8 cellular contexts compared by ENCODE assay signal in the genomic region with DNA sequence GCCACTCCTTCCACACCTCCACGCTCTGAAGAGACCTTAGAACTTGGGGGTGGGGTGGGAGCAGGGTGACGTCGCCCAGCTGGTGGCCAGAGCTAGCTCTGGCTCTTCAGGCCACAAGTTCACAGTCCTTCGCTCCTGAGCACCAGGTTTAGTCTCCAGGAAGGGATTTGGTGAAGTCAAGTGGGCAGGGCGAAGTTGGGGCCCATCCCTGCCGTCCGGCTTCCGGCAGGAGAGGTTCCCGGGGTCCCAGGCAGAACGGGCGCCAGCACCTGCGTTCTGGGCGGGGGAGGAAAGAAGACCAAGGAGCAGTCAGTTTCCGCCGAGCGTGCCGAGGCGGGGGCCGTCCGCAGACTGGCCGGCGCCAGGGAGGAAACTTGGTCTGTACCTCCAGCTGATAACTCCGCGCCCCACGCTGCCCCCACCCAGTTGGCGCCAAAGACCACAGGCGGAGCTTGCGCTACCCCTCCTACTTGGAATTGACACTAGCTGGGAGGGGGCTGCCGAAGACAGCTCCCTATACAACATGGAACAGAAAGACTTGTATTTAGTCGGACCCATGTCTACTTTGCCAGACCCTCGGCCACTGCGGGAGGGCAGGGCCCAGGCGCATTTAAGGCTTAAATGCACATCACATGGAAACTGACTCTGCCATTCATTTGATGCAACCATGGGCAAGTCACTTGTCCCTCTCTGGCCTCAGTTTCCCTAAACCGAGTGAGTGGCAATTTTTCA. TPM values are rescaled to one million over a fixed set of nuclear protein-coding genes. Genes with fewer than 3 reads are reported as not detected.
DNase-seq lines count a peak whose midpoint lies in the region; ATAC-seq, FAIRE-seq and TF ChIP-seq lines count a peak whose summit lies in the region.

No MANE protein-coding gene starts in this region.

- peaks cover 49% of the 10 kb centered on the region for H3K27me3 ChIP-seq in iPS-15b (ENCODE audit: control insufficient read depth, insufficient read depth, low read length)
- no peaks in the 10 kb centered on the region for H3K27me3 ChIP-seq in small intestine (ENCODE audit: control insufficient read depth in 2 of 2, insufficient read depth in 2 of 2, low read length in 2 of 2)

- peak; percentile 63 for DNase-seq in activated CD4-positive, alpha-beta T cell treated with anti-CD3 and anti-CD28 coated beads for 48 hours
- no peak for DNase-seq in activated CD4-positive, alpha-beta T cell treated with anti-CD3 and anti-CD28 coated beads for 4 hours
- peak; percentile 16 for DNase-seq in NOMO-1 treated with DMSO at 0.1 percent for 48 hours (lab: John Stamatoyannopoulos, UW; ENCODE audit: unreplicated experiment)
- DNase-seq in activated naive CD8-positive, alpha-beta T cell treated with anti-CD3 and anti-CD28 coated beads, Interleukin-2, amount 50 U/mL, for 24 hours: peak; percentile 62
- peak; percentile 94 for DNase-seq in small intestine
- DNase-seq in GM10248 (ENCODE audit: extremely low spot score): no peak

- CTCF ChIA-PET in GM10248 (lab: Yijun Ruan, JAX): interaction anchor here (1.0 to 24.9 kb wide), 11 partner anchors 9 to 133 kb away, joined by 3 to 858 read pairs (median 8); no protein-coding TSS in a partner anchor

- FAIRE-seq in small intestine (lab: Jason Lieb, UNC): no peak

- peak overlapping the region; percentile 94 for H3K4me3 Mint-ChIP-seq in activated naive CD8-positive, alpha-beta T cell treated with anti-CD3 and anti-CD28 coated beads, Interleukin-2, amount 50 U/mL, for 24 hours

- peak; percentile 5 for ATAC-seq in activated naive CD8-positive, alpha-beta T cell treated with anti-CD3 and anti-CD28 coated beads, Interleukin-2, amount 50 U/mL, for 24 hours
- ATAC-seq in HG03135 (IDR thresholded peaks at IDR 0.05; ENCODE audit: unreplicated experiment): no peak

- POLR2A ChIA-PET in GM10248 (lab: Yijun Ruan, JAX): interaction anchor here (0.8 to 3.0 kb wide), 13 partner anchors 14 to 76 kb away, joined by 3 to 22 read pairs (median 4); no protein-coding TSS in a partner anchor

- H3K36me3 Mint-ChIP-seq in activated naive CD8-positive, alpha-beta T cell treated with anti-CD3 and anti-CD28 coated beads, Interleukin-2, amount 50 U/mL, for 24 hours (ENCODE audit: low read depth): peaks cover 23% of the 10 kb centered on the region

- H3K9ac ChIP-seq in iPS-15b (ENCODE audit: low read depth, low read length): peak overlapping the region; percentile 81

- H3K4me3 ChIP-seq in iPS-15b (ENCODE audit: low read depth, low read length) (peak overlapping the region; percentile 63), small intestine (ENCODE audit: low read depth in 1 of 2, low read length in 2 of 2) (peak overlapping the region; percentile 73 to 80)

- peaks cover 41% of the 10 kb centered on the region for H3K4me1 ChIP-seq in iPS-15b (ENCODE audit: control insufficient read depth, insufficient read depth, low read length)
- H3K4me1 ChIP-seq in small intestine (ENCODE audit: control insufficient read depth in 2 of 2, insufficient read depth in 1 of 2, low read depth in 1 of 2, low read length in 1 of 2): peaks cover 0 to 19% of the 10 kb centered on the region in 2 donors

- H3K9me3 ChIP-seq in iPS-15b (ENCODE audit: control insufficient read depth, insufficient read depth, low read length) (no peaks in the 10 kb centered on the region), small intestine (ENCODE audit: control insufficient read depth, low read depth) (no peaks in the 10 kb centered on the region)

- peak overlapping the region; percentile 89 to 92 for H3K27ac ChIP-seq in small intestine (ENCODE audit: low read depth in 1 of 2, low read length in 1 of 2)

- peaks cover 74% of the 10 kb centered on the region for H3K4me1 Mint-ChIP-seq in activated naive CD8-positive, alpha-beta T cell treated with anti-CD3 and anti-CD28 coated beads, Interleukin-2, amount 50 U/mL, for 24 hours

- TF ChIP-seq CTCF in GM10248 (IDR thresholded peaks at IDR 0.05; ENCODE audit: control extremely low read depth, extremely low read depth, low read depth, missing control alignments): no peak

- no peaks in the 10 kb centered on the region for H3K9me3 Mint-ChIP-seq in activated naive CD8-positive, alpha-beta T cell treated with anti-CD3 and anti-CD28 coated beads, Interleukin-2, amount 50 U/mL, for 24 hours

- H3K27me3 Mint-ChIP-seq in activated naive CD8-positive, alpha-beta T cell treated with anti-CD3 and anti-CD28 coated beads, Interleukin-2, amount 50 U/mL, for 24 hours: peaks cover 5% of the 10 kb centered on the region

- H3K36me3 ChIP-seq in iPS-15b (ENCODE audit: control insufficient read depth, insufficient read depth, low read length) (no peaks in the 10 kb centered on the region), small intestine (ENCODE audit: control insufficient read depth in 2 of 2, insufficient read depth in 2 of 2, low read length in 2 of 2) (no peaks in the 10 kb centered on the region)

- 1% methylated on average over 30 to 34 of the region's 34 CpGs for WGBS in small intestine, 3 donors

- H3K27ac Mint-ChIP-seq in activated naive CD8-positive, alpha-beta T cell treated with anti-CD3 and anti-CD28 coated beads, Interleukin-2, amount 50 U/mL, for 24 hours: peak overlapping the region; percentile 85

RNA-seq across cellular contexts. Expression of gene ID3, which starts 1.0 kb away (rescaled TPM):
- 100 to 1,000 TPM in 2 of 3 donors, 10 to 100 TPM in 1; 78.1 to 135 (median 115) TPM for polyA plus RNA-seq in small intestine

RNA-seq across cellular contexts. Expression of gene E2F2, which starts 27.3 kb away (rescaled TPM):
- 1 to 10 TPM; 1.9 to 4.0 (median 2.2) TPM for polyA plus RNA-seq in small intestine

Comparison
In these comparisons a context has a peak if more than half of its experiments do, and no peak if none do; other contexts are left out.
1. DNase-seq: peak in activated CD4-positive, alpha-beta T cell treated with anti-CD3 and anti-CD28 coated beads for 48 hours (single experiment), NOMO-1 treated with DMSO at 0.1 percent for 48 hours (single experiment), activated naive CD8-positive, alpha-beta T cell treated with anti-CD3 and anti-CD28 coated beads, Interleukin-2, amount 50 U/mL, for 24 hours (single experiment) and small intestine (single experiment); none in activated CD4-positive, alpha-beta T cell treated with anti-CD3 and anti-CD28 coated beads for 4 hours (0 of 2) and GM10248 (single experiment).